In the genomic region with DNA sequence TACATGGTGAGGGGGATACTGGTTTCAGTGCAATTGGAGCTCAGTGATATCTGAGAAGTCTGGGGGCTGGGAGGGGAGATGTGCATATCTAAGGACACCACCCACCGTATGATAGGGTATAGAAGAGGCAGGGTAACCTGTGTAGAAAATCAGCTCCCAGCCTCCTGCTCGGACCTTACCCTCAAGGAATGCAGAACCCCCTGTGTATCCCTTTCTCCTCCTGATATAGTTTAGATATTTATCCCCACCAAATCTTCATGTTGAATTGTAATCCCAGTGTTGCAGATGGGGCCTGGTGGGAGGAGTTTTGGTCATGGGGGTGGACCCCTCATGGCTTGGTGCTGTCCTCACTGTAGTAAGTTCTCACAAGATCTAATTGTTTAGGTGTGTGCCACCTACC, we compare ENCODE assay signal across 7 cellular contexts.
"Had no signal": no experiment of that assay in that cellular context is flagged by ENCODE, and none has a peak within 500 bp of the region (broad histone marks: within the 10 kb centered on the region; RNA-seq: fewer than 3 reads in every experiment).

No MANE protein-coding gene starts in this region.

- H3K27ac ChIP-seq: GM23248, HL-60 had no signal

- H3K4me3 Mint-ChIP-seq: HFFc6, IgD-negative memory B cell had no signal

- H3K4me1 Mint-ChIP-seq: IgD-negative memory B cell had no signal

- H3K9me3 ChIP-seq: HAP-1 had no signal

- H3K36me3 ChIP-seq: HAP-1 had no signal

- H3K4me3 ChIP-seq: GM23248, HAP-1 had no signal

- DNase-seq: GM23248, GOT3, H7, HFFc6 had no signal

- H3K27ac Mint-ChIP-seq: HFFc6, IgD-negative memory B cell had no signal

- H3K4me1 ChIP-seq: HAP-1 had no signal
